In the genomic region with DNA sequence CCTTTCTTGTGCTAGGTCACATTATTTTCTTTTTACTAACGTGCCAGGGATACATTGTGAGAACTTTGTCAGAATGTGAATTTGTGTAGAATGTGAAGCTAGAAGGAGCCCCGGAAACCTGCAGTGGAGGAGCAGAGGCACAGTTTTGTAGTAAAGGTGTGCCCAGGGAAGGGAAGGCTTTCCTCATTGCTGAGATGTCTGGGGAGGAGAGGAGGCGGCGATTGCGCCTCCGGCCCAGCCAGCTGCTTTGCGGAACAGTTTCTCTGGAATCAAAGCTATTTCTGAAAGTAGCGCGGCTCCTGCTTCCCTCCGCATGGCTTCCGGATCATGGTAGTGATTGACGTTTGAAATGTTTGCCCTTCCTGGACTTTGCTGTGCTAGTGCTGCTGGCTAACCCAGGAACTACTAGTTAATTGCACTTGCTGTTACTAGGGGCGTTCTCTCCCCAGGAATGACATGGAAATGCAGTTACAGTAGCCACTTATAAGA, we compare ENCODE assay signal across 9 cellular contexts.
DNase-seq lines count a peak whose midpoint lies in the region; ATAC-seq and TF ChIP-seq lines count a peak whose summit lies in the region.
"Had no signal": no experiment of that assay in that cellular context is flagged by ENCODE, and none has a peak within 500 bp of the region (broad histone marks: within the 10 kb centered on the region; RNA-seq: fewer than 3 reads in every experiment).

No MANE protein-coding gene starts in this region.

- no peaks in the 10 kb centered on the region for H3K9me3 ChIP-seq in muscle layer of duodenum (ENCODE audit: control insufficient read depth in 1 of 2, low read length in 2 of 2)
- no peaks in the 10 kb centered on the region for H3K9me3 ChIP-seq in uterus

- no peak for TF ChIP-seq POLR2A in uterus (IDR thresholded peaks at IDR 0.05)

- H3K4me3 ChIP-seq in muscle layer of duodenum (ENCODE audit: low read depth in 1 of 2, low read length in 2 of 2), result peak overlapping the region; percentile 5 to 20
- peak overlapping the region in 1 of 2 donors; percentile 5 for H3K4me3 ChIP-seq in uterus

- intact Hi-C loops in uterus (cut with DNase I; ENCODE audit: low total_unique reads), result no loop called here

- H3K27me3 ChIP-seq in muscle layer of duodenum (ENCODE audit: low read depth, low read length) (no peaks in the 10 kb centered on the region), uterus (no peaks in the 10 kb centered on the region)

- peaks cover 12 to 13% of the 10 kb centered on the region in 2 donors for H3K36me3 ChIP-seq in muscle layer of duodenum (ENCODE audit: control insufficient read depth in 1 of 2, insufficient read depth in 2 of 2, low read length in 2 of 2)
- no peaks in the 10 kb centered on the region for H3K36me3 ChIP-seq in uterus

- H3K9me3 Mint-ChIP-seq in effector memory CD8-positive, alpha-beta T cell, result no peaks in the 10 kb centered on the region

- no peak for ATAC-seq in effector memory CD8-positive, alpha-beta T cell (replicated peaks)
- ATAC-seq in HG03378 (IDR thresholded peaks at IDR 0.05; ENCODE audit: unreplicated experiment), result no peak

- H3K27me3 Mint-ChIP-seq in effector memory CD8-positive, alpha-beta T cell, result no peaks in the 10 kb centered on the region

- H3K27ac Mint-ChIP-seq in effector memory CD8-positive, alpha-beta T cell, result peak overlapping the region; percentile 7 to 72

- H3K4me1 ChIP-seq in muscle layer of duodenum (ENCODE audit: control insufficient read depth in 1 of 2, insufficient read depth in 2 of 2, low read length in 2 of 2) (peaks cover 14 to 27% of the 10 kb centered on the region in 2 donors), uterus (peaks cover 4 to 14% of the 10 kb centered on the region in 2 donors)

- peaks cover 51 to 71% of the 10 kb centered on the region in 2 donors for H3K4me1 Mint-ChIP-seq in effector memory CD8-positive, alpha-beta T cell (ENCODE audit: low read depth in 2 of 2)

- H3K27ac ChIP-seq in muscle layer of duodenum (ENCODE audit: low read length) (peak overlapping the region; percentile 80), uterus (peak overlapping the region; percentile 81 to 83)

- peak; percentile 15 for DNase-seq in activated T-cell treated with anti-CD3 and anti-CD28 coated beads, Interleukin-2, amount 50 U/mL, for 1 hour
- no peak for DNase-seq in activated T-cell treated with anti-CD3 and anti-CD28 coated beads for 4 hours
- no peak for DNase-seq in effector memory CD8-positive, alpha-beta T cell
- no peak for DNase-seq in uterus
- no peak for DNase-seq in DMS 273 (lab: John Stamatoyannopoulos, UW; ENCODE audit: unreplicated experiment)
- no peak for DNase-seq in DMS153 treated with DMSO at 0.1 percent for 48 hours (lab: John Stamatoyannopoulos, UW; ENCODE audit: unreplicated experiment)
- DNase-seq: NCI-H1048 had no signal

- no peak overlapping the region for H3K4me3 Mint-ChIP-seq in effector memory CD8-positive, alpha-beta T cell

- no peak for TF ChIP-seq CTCF in uterus (IDR thresholded peaks at IDR 0.05)

- H3K36me3 Mint-ChIP-seq in effector memory CD8-positive, alpha-beta T cell (ENCODE audit: insufficient read depth), result peaks cover 89% of the 10 kb centered on the region
